Comparison of ENCODE assay signal across 30 cellular contexts in the genomic region with DNA sequence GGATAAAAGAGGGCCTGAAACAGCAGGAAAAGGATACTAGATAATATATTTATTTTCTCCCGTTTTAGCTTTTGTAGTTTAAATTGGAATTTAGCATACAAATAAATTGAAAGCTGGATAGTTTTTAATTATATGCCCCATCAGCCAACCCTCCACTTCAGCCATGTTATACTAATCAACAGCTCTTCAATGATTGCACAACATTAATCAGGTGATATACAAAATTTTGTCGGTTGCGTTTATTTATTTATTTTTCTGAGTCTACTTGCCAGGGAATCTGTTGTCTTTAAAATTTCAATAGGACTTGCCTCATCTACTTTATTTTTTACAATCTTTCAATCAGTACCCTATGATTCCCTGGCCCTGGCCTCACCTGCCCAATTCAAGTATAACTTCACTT. TPM values are rescaled to one million over a fixed set of nuclear protein-coding genes. Genes with fewer than 3 reads are reported as not detected.
"Had no signal": no experiment of that assay in that cellular context is flagged by ENCODE, and none has a peak within 500 bp of the region (broad histone marks: within the 10 kb centered on the region; RNA-seq: fewer than 3 reads in every experiment).

No MANE protein-coding gene starts in this region.

- H3K36me3 ChIP-seq: stomach, suprapubic skin, thoracic aorta, thyroid gland, tibial artery, tibial nerve, transverse colon, upper lobe of left lung, upper lobe of right lung, uterus, vagina had no signal

- H3K4me3 Mint-ChIP-seq: stimulated activated effector memory CD8-positive, alpha-beta T cell treated with anti-CD3 and anti-CD28 coated beads, Interleukin-12 subunit alpha, Interleukin-12 subunit beta, amount 100 ng/mL, for 72 hours; stimulated activated memory B cell treated with anti-CD40 and anti-IgM and Interleukin-4, amounts not matched to agents 10 μg/mL and 1 μg/mL and 100 μg/mL, for 72 hours; stimulated activated naive B cell treated with anti-CD40 and anti-IgM and Interleukin-4, amounts not matched to agents 10 μg/mL and 1 μg/mL and 100 μg/mL, for 72 hours; stimulated activated naive CD8-positive, alpha-beta T cell treated with anti-CD3 and anti-CD28 coated beads, Interleukin-15, amount 100 ng/mL, for 72 hours; stimulated activated naive CD8-positive, alpha-beta T cell treated with anti-CD3 and anti-CD28 coated beads, Interleukin-15, Interleukin-2, amounts not matched to agents 100 ng/mL and 50 ng/mL, for 24 hours; type B pancreatic cell had no signal

- H3K4me1 ChIP-seq: stomach, suprapubic skin, testis, thyroid gland, tibial artery, tibial nerve, transverse colon, upper lobe of left lung, upper lobe of right lung, uterus, vagina had no signal

- H3K4me3 ChIP-seq: stomach, suprapubic skin, testis, thoracic aorta, thyroid gland, tibial artery, tibial nerve, transverse colon, upper lobe of left lung, upper lobe of right lung, uterus, vagina had no signal

- H3K4me1 Mint-ChIP-seq: stimulated activated effector memory CD8-positive, alpha-beta T cell treated with anti-CD3 and anti-CD28 coated beads, Interleukin-12 subunit alpha, Interleukin-12 subunit beta, amount 100 ng/mL, for 72 hours; stimulated activated memory B cell treated with anti-CD40 and anti-IgM and Interleukin-4, amounts not matched to agents 10 μg/mL and 1 μg/mL and 100 μg/mL, for 72 hours; stimulated activated naive B cell treated with anti-CD40 and anti-IgM and Interleukin-4, amounts not matched to agents 10 μg/mL and 1 μg/mL and 100 μg/mL, for 72 hours; stimulated activated naive CD8-positive, alpha-beta T cell treated with anti-CD3 and anti-CD28 coated beads, Interleukin-15, amount 100 ng/mL, for 72 hours had no signal

- H3K9me3 ChIP-seq: stomach, suprapubic skin, testis, thoracic aorta, thyroid gland, tibial artery, tibial nerve, transverse colon, upper lobe of left lung, upper lobe of right lung, uterus, vagina had no signal

- DNase-seq: stimulated activated CD4-positive, alpha-beta T cell treated with anti-CD3 and anti-CD28 coated beads, Interleukin-2, amount 100 ng/mL, for 48 hours; stimulated activated CD4-positive, alpha-beta T cell treated with anti-CD3 and anti-CD28 coated beads, Interleukin-4, amount 100 ng/mL, for 1 hour; stimulated activated CD4-positive, alpha-beta T cell treated with anti-CD3 and anti-CD28 coated beads, Interleukin-4, amount 100 ng/mL, for 24 hours; stimulated activated CD4-positive, alpha-beta T cell treated with anti-CD3 and anti-CD28 coated beads, Interleukin-4, amount 100 ng/mL, for 4 hours; stimulated activated CD8-positive, alpha-beta memory T cell treated with anti-CD3 and anti-CD28 coated beads, Interleukin-4, amount 100 ng/mL, for 48 hours; stimulated activated naive B cell treated with anti-CD40 and anti-IgM and Interleukin-4, amounts not matched to agents 10 μg/mL and 1 μg/mL and 100 μg/mL, for 72 hours; stimulated activated naive CD4-positive, alpha-beta T cell; stimulated activated naive CD4-positive, alpha-beta T cell treated with Interleukin-2 at 50 U/mL for 16 hours; stimulated activated naive CD8-positive, alpha-beta T cell treated with anti-CD3 and anti-CD28 coated beads, Interleukin-15, amount 100 ng/mL, for 72 hours; stimulated activated naive CD8-positive, alpha-beta T cell treated with anti-CD3 and anti-CD28 coated beads, Interleukin-15, Interleukin-2, amounts not matched to agents 100 U/mL and 50 U/mL, for 24 hours; stomach; substantia nigra; testis; thyroid gland; tibial artery; transverse colon; trophoblast cell; upper lobe of left lung; upper lobe of right lung; uterus had no signal

- H3K27ac Mint-ChIP-seq: stimulated activated effector memory CD8-positive, alpha-beta T cell treated with anti-CD3 and anti-CD28 coated beads, Interleukin-12 subunit alpha, Interleukin-12 subunit beta, amount 100 ng/mL, for 72 hours; stimulated activated memory B cell treated with anti-CD40 and anti-IgM and Interleukin-4, amounts not matched to agents 10 μg/mL and 1 μg/mL and 100 μg/mL, for 72 hours; stimulated activated naive B cell treated with anti-CD40 and anti-IgM and Interleukin-4, amounts not matched to agents 10 μg/mL and 1 μg/mL and 100 μg/mL, for 72 hours; stimulated activated naive CD8-positive, alpha-beta T cell treated with anti-CD3 and anti-CD28 coated beads, Interleukin-15, Interleukin-2, amounts not matched to agents 100 ng/mL and 50 ng/mL, for 24 hours; type B pancreatic cell had no signal

- H3K36me3 Mint-ChIP-seq: stimulated activated effector memory CD8-positive, alpha-beta T cell treated with anti-CD3 and anti-CD28 coated beads, Interleukin-12 subunit alpha, Interleukin-12 subunit beta, amount 100 ng/mL, for 72 hours; stimulated activated memory B cell treated with anti-CD40 and anti-IgM and Interleukin-4, amounts not matched to agents 10 μg/mL and 1 μg/mL and 100 μg/mL, for 72 hours; stimulated activated naive B cell treated with anti-CD40 and anti-IgM and Interleukin-4, amounts not matched to agents 10 μg/mL and 1 μg/mL and 100 μg/mL, for 72 hours; type B pancreatic cell had no signal

- H3K27ac ChIP-seq: stomach, suprapubic skin, testis, thoracic aorta, thyroid gland, tibial artery, tibial nerve, transverse colon, upper lobe of left lung, upper lobe of right lung, uterus, vagina had no signal

- H3K9me3 Mint-ChIP-seq: stimulated activated effector memory CD8-positive, alpha-beta T cell treated with anti-CD3 and anti-CD28 coated beads, Interleukin-12 subunit alpha, Interleukin-12 subunit beta, amount 100 ng/mL, for 72 hours; stimulated activated memory B cell treated with anti-CD40 and anti-IgM and Interleukin-4, amounts not matched to agents 10 μg/mL and 1 μg/mL and 100 μg/mL, for 72 hours; stimulated activated naive B cell treated with anti-CD40 and anti-IgM and Interleukin-4, amounts not matched to agents 10 μg/mL and 1 μg/mL and 100 μg/mL, for 72 hours; stimulated activated naive CD8-positive, alpha-beta T cell treated with anti-CD3 and anti-CD28 coated beads, Interleukin-15, amount 100 ng/mL, for 72 hours; stimulated activated naive CD8-positive, alpha-beta T cell treated with anti-CD3 and anti-CD28 coated beads, Interleukin-15, Interleukin-2, amounts not matched to agents 100 ng/mL and 50 ng/mL, for 24 hours; type B pancreatic cell had no signal

- H3K27me3 ChIP-seq: suprapubic skin, testis, tibial artery, transverse colon, upper lobe of left lung, upper lobe of right lung, vagina had no signal

- ATAC-seq: stimulated activated effector memory CD8-positive, alpha-beta T cell treated with anti-CD3 and anti-CD28 coated beads, Interleukin-12 subunit alpha, Interleukin-12 subunit beta, amount 100 ng/mL, for 72 hours; stimulated activated memory B cell treated with anti-CD40 and anti-IgM and Interleukin-4, amounts not matched to agents 10 μg/mL and 1 μg/mL and 100 μg/mL, for 72 hours; stimulated activated naive B cell treated with anti-CD40 and anti-IgM and Interleukin-4, amounts not matched to agents 10 μg/mL and 1 μg/mL and 100 μg/mL, for 72 hours; stimulated activated naive CD8-positive, alpha-beta T cell treated with anti-CD3 and anti-CD28 coated beads, Interleukin-15, amount 100 ng/mL, for 72 hours; stimulated activated naive CD8-positive, alpha-beta T cell treated with anti-CD3 and anti-CD28 coated beads, Interleukin-15, Interleukin-2, amounts not matched to agents 100 U/mL and 50 U/mL, for 24 hours; upper lobe of right lung had no signal

RNA-seq across cellular contexts. Expression of a gene that starts 12.1 kb away (rescaled TPM):
- total RNA-seq: subcutaneous adipose tissue, suprapubic skin, thoracic aorta, thyroid gland, tibial nerve, ureter had no signal
